1 cellular context compared by ENCODE assay signal in the genomic region with DNA sequence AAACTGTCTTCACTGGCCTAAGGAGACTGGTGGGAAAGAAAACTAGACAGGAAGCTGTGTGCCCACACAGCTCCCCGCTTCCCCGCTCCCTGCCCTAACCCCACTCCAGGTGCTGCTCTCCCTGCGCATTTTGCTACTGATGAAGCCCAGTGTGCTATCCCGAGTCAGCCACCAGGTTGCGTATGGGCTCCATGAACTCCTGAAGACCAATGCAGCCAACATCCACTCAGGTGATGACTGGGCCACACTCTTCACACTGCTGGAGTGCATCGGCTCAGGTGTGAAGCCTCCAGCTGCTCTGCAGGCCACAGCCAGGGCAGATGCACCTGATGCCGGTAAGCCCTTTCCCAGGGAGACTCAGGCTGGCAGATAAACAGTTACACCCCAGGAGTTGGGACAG.
TF ChIP-seq lines count a peak whose summit lies in the region.

No MANE protein-coding gene starts in this region.

TF ChIP-seq in GM12878, 131 proteins besides CTCF, POLR2A, EP300 and RAD21:
- TF ChIP-seq SMC3 (IDR thresholded peaks at IDR 0.05; ENCODE audit: borderline replicate concordance, low read length) = 0 out of 2 replicates have a peak, but pooled peaks have one; percentile 15
- TF ChIP-seq, protein P1, sequence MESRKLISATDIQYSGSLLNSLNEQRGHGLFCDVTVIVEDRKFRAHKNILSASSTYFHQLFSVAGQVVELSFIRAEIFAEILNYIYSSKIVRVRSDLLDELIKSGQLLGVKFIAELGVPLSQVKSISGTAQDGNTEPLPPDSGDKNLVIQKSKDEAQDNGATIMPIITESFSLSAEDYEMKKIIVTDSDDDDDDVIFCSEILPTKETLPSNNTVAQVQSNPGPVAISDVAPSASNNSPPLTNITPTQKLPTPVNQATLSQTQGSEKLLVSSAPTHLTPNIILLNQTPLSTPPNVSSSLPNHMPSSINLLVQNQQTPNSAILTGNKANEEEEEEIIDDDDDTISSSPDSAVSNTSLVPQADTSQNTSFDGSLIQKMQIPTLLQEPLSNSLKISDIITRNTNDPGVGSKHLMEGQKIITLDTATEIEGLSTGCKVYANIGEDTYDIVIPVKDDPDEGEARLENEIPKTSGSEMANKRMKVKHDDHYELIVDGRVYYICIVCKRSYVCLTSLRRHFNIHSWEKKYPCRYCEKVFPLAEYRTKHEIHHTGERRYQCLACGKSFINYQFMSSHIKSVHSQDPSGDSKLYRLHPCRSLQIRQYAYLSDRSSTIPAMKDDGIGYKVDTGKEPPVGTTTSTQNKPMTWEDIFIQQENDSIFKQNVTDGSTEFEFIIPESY (IDR thresholded peaks at IDR 0.05) = no peak
- TF ChIP-seq ASH2L (IDR thresholded peaks at IDR 0.05; ENCODE audit: borderline replicate concordance, low read depth) = no peak
